ENCODE assay signal across 13 cellular contexts in genomic region chr10:121595321-121595805, GRCh38. TPM values are rescaled to one million over a fixed set of nuclear protein-coding genes. Genes with fewer than 3 reads are reported as not detected.
A peak's percentile ranks its signal among the peaks of the same experiment; 100 is the strongest.
DNase-seq lines count a peak whose midpoint lies in the region; ATAC-seq, FAIRE-seq and TF ChIP-seq lines count a peak whose summit lies in the region.
"Had no signal": no experiment of that assay in that cellular context is flagged by ENCODE, and none has a peak within 500 bp of the region (broad histone marks: within the 10 kb centered on the region; RNA-seq: fewer than 3 reads in every experiment).

No MANE protein-coding gene starts in this region.

- no peak overlapping the region for H3K27ac Mint-ChIP-seq in astrocyte (ENCODE audit: unreplicated experiment)
- H3K27ac Mint-ChIP-seq: activated T-cell treated with anti-CD3 and anti-CD28 coated beads, Interleukin-2, amount 50 U/mL, for 72 hours; CD4-positive, alpha-beta T cell had no signal

- FAIRE-seq in astrocyte (lab: Jason Lieb, UNC): no peak

- TF ChIP-seq POLR2A in transverse colon (IDR thresholded peaks at IDR 0.05): no peak

- peaks cover 3% of the 10 kb centered on the region for H3K79me2 ChIP-seq in astrocyte (ENCODE audit: insufficient read depth, low read length)

- intact Hi-C loops in transverse colon (cut with DNase I; ENCODE audit: low total_unique reads): loop anchor here (5.0 to 10.0 kb wide), 4 partner anchors 71 to 568 kb away; no protein-coding TSS in a partner anchor

- no peak for TF ChIP-seq EP300 in transverse colon (IDR thresholded peaks at IDR 0.05; ENCODE audit: low read depth)

- peak overlapping the region; percentile 94 for H3K4me3 Mint-ChIP-seq in astrocyte (ENCODE audit: unreplicated experiment)
- H3K4me3 Mint-ChIP-seq: activated T-cell treated with anti-CD3 and anti-CD28 coated beads, Interleukin-2, amount 50 U/mL, for 72 hours; CD4-positive, alpha-beta T cell had no signal

- H3K4me1 Mint-ChIP-seq in astrocyte (ENCODE audit: low read depth, unreplicated experiment): peaks cover 32% of the 10 kb centered on the region

- in situ Hi-C loops in transverse colon (cut with MboI; ENCODE audit: low pct_ligation_motif_present in 1 of 4, low pct_unique_long_range_greater_than_20kb in 1 of 4, low sequenced_read_pairs in 3 of 4): no loop called here

- peak; percentile 26 for DNase-seq in astrocyte (ENCODE audit: low read depth)
- peak in 1 of 2 donors; percentile 43 for DNase-seq in foreskin keratinocyte
- no peak for DNase-seq in transverse colon
- DNase-seq in DMS 273 treated with DMSO at 0.1 percent for 48 hours (lab: John Stamatoyannopoulos, UW): no peak
- DNase-seq in C1 segment of cervical spinal cord (lab: John Stamatoyannopoulos, UW): no peak
- no peak for DNase-seq in effector memory CD4-positive, alpha-beta T cell
- DNase-seq: activated CD4-positive, CD25-positive, alpha-beta regulatory T cell treated with anti-CD3 and anti-CD28 coated beads, Interleukin-2, amount 50 U/mL, for 72 hours; activated T-cell treated with anti-CD3 and anti-CD28 coated beads, Interleukin-2, amount 50 U/mL, for 72 hours; CD4-positive, alpha-beta T cell; left cardiac atrium; NCI-H2081 had no signal

- H3K27ac ChIP-seq in astrocyte (ENCODE audit: low read depth, low read length) (no peak overlapping the region), foreskin keratinocyte (peak overlapping the region; percentile 88), muscle layer of colon (ENCODE audit: low read depth, low read length) (peak overlapping the region; percentile 98), transverse colon (peak overlapping the region; percentile 86 to 94 (median 90))
- no peak overlapping the region for H3K27ac ChIP-seq in effector memory CD4-positive, alpha-beta T cell (ENCODE audit: insufficient read depth, low read length, poor library complexity, severe bottlenecking)

- H3K4me3 ChIP-seq in astrocyte (ENCODE audit: insufficient read depth, low read depth, low read length) (no peak overlapping the region), muscle layer of colon (ENCODE audit: low read depth in 1 of 2, low read length in 2 of 2) (peak overlapping the region; percentile 60 to 91), transverse colon (peak overlapping the region in 3 of 4 donors; percentile 58 to 92 (median 72))
- no peak overlapping the region for H3K4me3 ChIP-seq in effector memory CD4-positive, alpha-beta T cell (ENCODE audit: insufficient read depth, low read depth, low read length, poor library complexity, severe bottlenecking)

- no peaks in the 10 kb centered on the region for H3K9me3 ChIP-seq in astrocyte (ENCODE audit: insufficient read depth, low read depth, low read length)
- no peaks in the 10 kb centered on the region for H3K9me3 ChIP-seq in muscle layer of colon (ENCODE audit: low read length)
- H3K9me3 ChIP-seq in transverse colon: no peaks in the 10 kb centered on the region
- no peaks in the 10 kb centered on the region for H3K9me3 ChIP-seq in effector memory CD4-positive, alpha-beta T cell (ENCODE audit: control insufficient read depth, low read length)

- H3K36me3 Mint-ChIP-seq in astrocyte (ENCODE audit: low read depth, unreplicated experiment): peaks cover 16% of the 10 kb centered on the region

- ATAC-seq in foreskin keratinocyte (no peak), HG03432 (IDR thresholded peaks at IDR 0.05; ENCODE audit: unreplicated experiment) (no peak)
- ATAC-seq: activated T-cell treated with anti-CD3 and anti-CD28 coated beads, Interleukin-2, amount 50 U/mL, for 72 hours; left cardiac atrium had no signal

- peaks cover 1% of the 10 kb centered on the region for H3K9me3 Mint-ChIP-seq in astrocyte (ENCODE audit: unreplicated experiment)
- H3K9me3 Mint-ChIP-seq: activated T-cell treated with anti-CD3 and anti-CD28 coated beads, Interleukin-2, amount 50 U/mL, for 72 hours; CD4-positive, alpha-beta T cell had no signal

- peaks cover 3% of the 10 kb centered on the region for H3K27me3 Mint-ChIP-seq in astrocyte (ENCODE audit: low read depth, unreplicated experiment)

- WGBS in transverse colon (ENCODE audit: low coverage in 1 of 2), 2 donors: 62 to 65% methylated on average over 6 to 11 of the region's 11 CpGs

- H4K20me1 ChIP-seq in astrocyte (ENCODE audit: insufficient read depth, low read length): peaks cover 4% of the 10 kb centered on the region

- H3K27me3 ChIP-seq in astrocyte (ENCODE audit: insufficient read depth, low read length) (peaks cover 49% of the 10 kb centered on the region), foreskin keratinocyte (no peaks in the 10 kb centered on the region), muscle layer of colon (ENCODE audit: control insufficient read depth in 1 of 2, insufficient read depth in 2 of 2, low read length in 2 of 2) (no peaks in the 10 kb centered on the region), transverse colon (peaks cover 30% of the 10 kb centered on the region)
- peaks cover 6% of the 10 kb centered on the region for H3K27me3 ChIP-seq in effector memory CD4-positive, alpha-beta T cell (replicated peaks; ENCODE audit: control insufficient read depth, insufficient read depth, low read length, poor library complexity, severe bottlenecking)

- no peak overlapping the region for H2AFZ ChIP-seq in astrocyte (ENCODE audit: low read depth, low read length)

- peak overlapping the region; percentile 83 for H3K4me2 ChIP-seq in astrocyte (ENCODE audit: low read length)

- TF ChIP-seq CTCF in astrocyte (IDR thresholded peaks at IDR 0.05; ENCODE audit: insufficient read depth, low read depth, low read length) (no peak), foreskin keratinocyte (conservative IDR thresholded peaks at IDR 0.05) (no peak), transverse colon (IDR thresholded peaks at IDR 0.05) (no peak)

- H3K4me1 ChIP-seq in astrocyte (ENCODE audit: insufficient read depth, low read length) (peaks cover 15% of the 10 kb centered on the region), foreskin keratinocyte (peaks cover 46% of the 10 kb centered on the region), muscle layer of colon (ENCODE audit: insufficient read depth, low read length) (peaks cover 37% of the 10 kb centered on the region), transverse colon (peaks cover 0 to 29% (median 8%) of the 10 kb centered on the region in 4 donors)
- peaks cover 6% of the 10 kb centered on the region for H3K4me1 ChIP-seq in effector memory CD4-positive, alpha-beta T cell (ENCODE audit: control insufficient read depth, insufficient read depth, low read length, poor library complexity, severe bottlenecking)

- H3K36me3 ChIP-seq in astrocyte (ENCODE audit: insufficient read depth, low read length): no peaks in the 10 kb centered on the region
- H3K36me3 ChIP-seq in muscle layer of colon (ENCODE audit: insufficient read depth, low read length): peaks cover 6% of the 10 kb centered on the region
- H3K36me3 ChIP-seq in transverse colon: peaks cover 0 to 3% (median 0%) of the 10 kb centered on the region in 4 donors
- H3K36me3 ChIP-seq in effector memory CD4-positive, alpha-beta T cell (ENCODE audit: control insufficient read depth, insufficient read depth, low read length): no peaks in the 10 kb centered on the region

- no peak overlapping the region for H3K9ac ChIP-seq in astrocyte (ENCODE audit: low read length)
- peak overlapping the region; percentile 37 for H3K9ac ChIP-seq in muscle layer of colon (ENCODE audit: low read length)

RNA-seq across cellular contexts. Expression of gene FGFR2, which starts 2.9 kb away (rescaled TPM):
- total RNA-seq in astrocyte (10.6 and 11.8 TPM in 2 replicates), foreskin keratinocyte (30.3 and 35.8 TPM in 2 replicates), transverse colon (100 to 1,000 TPM in 2 of 4 donors, 10 to 100 TPM in 2; 30.3 to 114 (median 87.9) TPM)
- 11.1 and 14.3 TPM in 2 replicates for polyA plus RNA-seq in foreskin keratinocyte
- total RNA-seq: activated T-cell treated with anti-CD3 and anti-CD28 coated beads, Interleukin-2, amount 50 U/mL, for 72 hours had no signal

Comparison
In these comparisons a context has a peak if more than half of its experiments do, and no peak if none do; other contexts are left out.
1. H3K27ac ChIP-seq: peak in foreskin keratinocyte (single experiment), muscle layer of colon (single experiment) and transverse colon (4 of 4); none in astrocyte (single experiment) and effector memory CD4-positive, alpha-beta T cell (single experiment).
2. H3K4me3 ChIP-seq: peak in muscle layer of colon (2 of 2) and transverse colon (3 of 4); none in astrocyte (single experiment) and effector memory CD4-positive, alpha-beta T cell (single experiment).